Comparison of ENCODE assay signal across 12 cellular contexts in genomic region chr22:19843857-19844422, GRCh38. TPM values are rescaled to one million over a fixed set of nuclear protein-coding genes. Genes with fewer than 3 reads are reported as not detected.
DNase-seq lines count a peak whose midpoint lies in the region; ATAC-seq and TF ChIP-seq lines count a peak whose summit lies in the region.
"Had no signal": no experiment of that assay in that cellular context is flagged by ENCODE, and none has a peak within 500 bp of the region (broad histone marks: within the 10 kb centered on the region; RNA-seq: fewer than 3 reads in every experiment).

No MANE protein-coding gene starts in this region.

- peaks cover 19% of the 10 kb centered on the region for H3K4me1 Mint-ChIP-seq in activated CD4-positive, alpha-beta T cell treated with anti-CD3 and anti-CD28 coated beads for 36 hours
- peaks cover 21% of the 10 kb centered on the region for H3K4me1 Mint-ChIP-seq in activated CD8-positive, alpha-beta T cell treated with anti-CD3 and anti-CD28 coated beads, Interleukin-2, amount 10 ng/mL, durations not matched to agents 7 days and 5 days (ENCODE audit: low read depth)

- peak overlapping the region; percentile 39 for H3K27ac ChIP-seq in suprapubic skin

- no peaks in the 10 kb centered on the region for H3K9me3 Mint-ChIP-seq in activated CD4-positive, alpha-beta T cell treated with anti-CD3 and anti-CD28 coated beads for 36 hours (ENCODE audit: low read depth)
- H3K9me3 Mint-ChIP-seq in activated CD8-positive, alpha-beta T cell treated with anti-CD3 and anti-CD28 coated beads, Interleukin-2, amount 10 ng/mL, durations not matched to agents 7 days and 5 days (ENCODE audit: insufficient read depth), result no peaks in the 10 kb centered on the region

- intact Hi-C loops in activated CD4-positive, alpha-beta T cell treated with anti-CD3 and anti-CD28 coated beads for 36 hours (cut with DNase I, micrococcal nuclease), result loop anchor here in 1 of 2 experiments (2.0 kb wide), 1 partner anchor 67 kb away; no protein-coding TSS in a partner anchor

- TF ChIP-seq POLR2A in suprapubic skin (IDR thresholded peaks at IDR 0.05) (no peak), erythroblast (IDR thresholded peaks at IDR 0.05; ENCODE audit: low read length) (no peak)

- no peak for TF ChIP-seq CTCF in suprapubic skin (IDR thresholded peaks at IDR 0.05)

- 30% methylated on average over 3 of the region's 11 CpGs for WGBS in suprapubic skin

- POLR2A ChIA-PET in activated CD4-positive, alpha-beta T cell treated with anti-CD3 and anti-CD28 coated beads for 36 hours (lab: Charles Lee), result interaction anchor here (1.0 kb wide), 1 partner anchor 12 kb away, joined by 3 read pairs; no protein-coding TSS in a partner anchor
- POLR2A ChIA-PET in activated CD8-positive, alpha-beta T cell treated with anti-CD3 and anti-CD28 coated beads, Interleukin-2, amount 10 ng/mL, durations not matched to agents 7 days and 5 days (lab: Charles Lee), result interaction anchor here (0.8 to 1.4 kb wide), 4 partner anchors 10 to 67 kb away, joined by 3 to 9 read pairs (median 4); partner anchors contain the start of genes GNB1L and RTL10

- peaks cover 51% of the 10 kb centered on the region for H3K4me1 ChIP-seq in suprapubic skin

- no peak overlapping the region for H3K4me3 ChIP-seq in suprapubic skin

- peak; percentile 8 for ATAC-seq in activated CD4-positive, alpha-beta T cell treated with anti-CD3 and anti-CD28 coated beads for 36 hours
- ATAC-seq in activated CD8-positive, alpha-beta T cell treated with anti-CD3 and anti-CD28 coated beads, Interleukin-2, amount 10 ng/mL, durations not matched to agents 7 days and 5 days, result no peak
- ATAC-seq in left lobe of liver (peak; percentile 2), HG02938 (IDR thresholded peaks at IDR 0.05; ENCODE audit: unreplicated experiment) (no peak), HG03135 (IDR thresholded peaks at IDR 0.05; ENCODE audit: unreplicated experiment) (no peak)

- CTCF ChIA-PET in activated CD4-positive, alpha-beta T cell treated with anti-CD3 and anti-CD28 coated beads for 36 hours (lab: Charles Lee), result interaction anchor here (1.0 to 2.0 kb wide), 4 partner anchors 9 to 164 kb away, joined by 3 to 5 read pairs (median 3); partner anchors contain the start of gene GP1BB
- CTCF ChIA-PET in activated CD8-positive, alpha-beta T cell treated with anti-CD3 and anti-CD28 coated beads, Interleukin-2, amount 10 ng/mL, durations not matched to agents 7 days and 5 days (lab: Charles Lee), result interaction anchor here (1.2 to 2.3 kb wide), 3 partner anchors 12 to 67 kb away, joined by 3 to 10 read pairs (median 7); no protein-coding TSS in a partner anchor

- TF ChIP-seq EP300 in suprapubic skin (IDR thresholded peaks at IDR 0.05), result no peak

- H3K27me3 ChIP-seq in suprapubic skin, result no peaks in the 10 kb centered on the region

- no peaks in the 10 kb centered on the region for H3K27me3 Mint-ChIP-seq in activated CD4-positive, alpha-beta T cell treated with anti-CD3 and anti-CD28 coated beads for 36 hours
- no peaks in the 10 kb centered on the region for H3K27me3 Mint-ChIP-seq in activated CD8-positive, alpha-beta T cell treated with anti-CD3 and anti-CD28 coated beads, Interleukin-2, amount 10 ng/mL, durations not matched to agents 7 days and 5 days (ENCODE audit: low read depth)

- no peaks in the 10 kb centered on the region for H3K9me3 ChIP-seq in suprapubic skin

- DNase-seq in activated CD4-positive, alpha-beta T cell treated with anti-CD3 and anti-CD28 coated beads for 36 hours, result no peak
- no peak for DNase-seq in activated CD4-positive, alpha-beta T cell treated with anti-CD3 and anti-CD28 coated beads for 1 hour
- DNase-seq in activated CD8-positive, alpha-beta T cell treated with anti-CD3 and anti-CD28 coated beads, Interleukin-2, amount 10 ng/mL, durations not matched to agents 7 days and 5 days, result no peak
- DNase-seq in left lobe of liver (ENCODE audit: low spot score) (no peak), suprapubic skin (ENCODE audit: low spot score in 2 of 2) (no peak), erythroblast (lab: John Stamatoyannopoulos, UW) (no peak)
- DNase-seq: activated T-cell treated with anti-CD3 and anti-CD28 coated beads, Interleukin-2, amount 50 U/mL, for 48 hours; DMS79; mesendoderm; NCI-H1105 had no signal

- H3K36me3 Mint-ChIP-seq in activated CD4-positive, alpha-beta T cell treated with anti-CD3 and anti-CD28 coated beads for 36 hours (ENCODE audit: low read depth), result peaks cover 17% of the 10 kb centered on the region
- peaks cover 22% of the 10 kb centered on the region for H3K36me3 Mint-ChIP-seq in activated CD8-positive, alpha-beta T cell treated with anti-CD3 and anti-CD28 coated beads, Interleukin-2, amount 10 ng/mL, durations not matched to agents 7 days and 5 days (ENCODE audit: low read depth)

- H3K4me3 Mint-ChIP-seq in activated CD4-positive, alpha-beta T cell treated with anti-CD3 and anti-CD28 coated beads for 36 hours, result no peak overlapping the region
- peak overlapping the region; percentile 43 for H3K4me3 Mint-ChIP-seq in activated CD8-positive, alpha-beta T cell treated with anti-CD3 and anti-CD28 coated beads, Interleukin-2, amount 10 ng/mL, durations not matched to agents 7 days and 5 days

- H3K36me3 ChIP-seq in suprapubic skin, result no peaks in the 10 kb centered on the region

- H3K27ac Mint-ChIP-seq in activated CD4-positive, alpha-beta T cell treated with anti-CD3 and anti-CD28 coated beads for 36 hours, result no peak overlapping the region
- H3K27ac Mint-ChIP-seq in activated CD8-positive, alpha-beta T cell treated with anti-CD3 and anti-CD28 coated beads, Interleukin-2, amount 10 ng/mL, durations not matched to agents 7 days and 5 days, result peak overlapping the region; percentile 84

RNA-seq across cellular contexts. Expression of gene GNB1L, which starts 10.7 kb away (rescaled TPM):
- 10 to 100 TPM in 1 of 2 experiments, 1 to 10 TPM in 1; 7.6 to 12.4 TPM for total RNA-seq in activated CD4-positive, alpha-beta T cell treated with anti-CD3 and anti-CD28 coated beads for 36 hours
- 10 to 100 TPM in 1 of 2 experiments, 1 to 10 TPM in 1; 9.7 to 10.3 TPM for total RNA-seq in activated CD8-positive, alpha-beta T cell treated with anti-CD3 and anti-CD28 coated beads, Interleukin-2, amount 10 ng/mL, durations not matched to agents 7 days and 5 days
- total RNA-seq in left lobe of liver, result 4.3 TPM
- 10 to 100 TPM in 3 of 4 donors, 1 to 10 TPM in 1; 6.3 to 14.6 (median 10.9) TPM for total RNA-seq in suprapubic skin

RNA-seq across cellular contexts. Expression of gene RTL10, which starts 10.7 kb away (rescaled TPM):
- total RNA-seq in activated CD4-positive, alpha-beta T cell treated with anti-CD3 and anti-CD28 coated beads for 36 hours, result 10 to 100 TPM; 14.9 to 15.6 TPM
- total RNA-seq in activated CD8-positive, alpha-beta T cell treated with anti-CD3 and anti-CD28 coated beads, Interleukin-2, amount 10 ng/mL, durations not matched to agents 7 days and 5 days, result 10 to 100 TPM; 16.1 to 17.0 TPM
- 9.4 TPM for total RNA-seq in left lobe of liver
- 10 to 100 TPM; 21.8 to 46.2 (median 32.4) TPM for total RNA-seq in suprapubic skin

Comparison
In these comparisons a context has a peak if more than half of its experiments do, and no peak if none do; other contexts are left out.
1. ATAC-seq: peak in activated CD4-positive, alpha-beta T cell treated with anti-CD3 and anti-CD28 coated beads for 36 hours (single experiment) and left lobe of liver (single experiment); none in activated CD8-positive, alpha-beta T cell treated with anti-CD3 and anti-CD28 coated beads, Interleukin-2, amount 10 ng/mL, durations not matched to agents 7 days and 5 days (single experiment), HG02938 (single experiment) and HG03135 (single experiment).